Comparison of ENCODE assay signal across 9 cellular contexts in genomic region chr10:132942740-132943554, GRCh38. TPM values are rescaled to one million over a fixed set of nuclear protein-coding genes. Genes with fewer than 3 reads are reported as not detected.
DNase-seq lines count a peak whose midpoint lies in the region; ATAC-seq and TF ChIP-seq lines count a peak whose summit lies in the region.
"Had no signal": no experiment of that assay in that cellular context is flagged by ENCODE, and none has a peak within 500 bp of the region (broad histone marks: within the 10 kb centered on the region; RNA-seq: fewer than 3 reads in every experiment).

No MANE protein-coding gene starts in this region.

- H3K4me1 Mint-ChIP-seq in T-helper 1 cell treated with Interleukin-12 subunit alpha and Interleukin-12 subunit beta and Interleukin-4 antibody, amounts not matched to agents 30 μg/mL and 1 μg/mL, for 36 hours (ENCODE audit: low read depth), result peaks cover 2% of the 10 kb centered on the region

- H3K4me1 ChIP-seq in colonic mucosa, result no peaks in the 10 kb centered on the region
- peaks cover 7% of the 10 kb centered on the region for H3K4me1 ChIP-seq in lower lobe of right lung
- peaks cover 0 to 18% (median 5%) of the 10 kb centered on the region in 4 donors for H3K4me1 ChIP-seq in tibial nerve

- H3K36me3 ChIP-seq in colonic mucosa (no peaks in the 10 kb centered on the region), lower lobe of right lung (no peaks in the 10 kb centered on the region), tibial nerve (no peaks in the 10 kb centered on the region)

- H3K9ac ChIP-seq in colonic mucosa (ENCODE audit: low read depth in 2 of 2, low read length in 2 of 2), result no peak overlapping the region

- H3K4me3 Mint-ChIP-seq in T-helper 1 cell treated with Interleukin-12 subunit alpha and Interleukin-12 subunit beta and Interleukin-4 antibody, amounts not matched to agents 30 μg/mL and 1 μg/mL, for 36 hours, result peak overlapping the region; percentile 25

- H3K9me3 Mint-ChIP-seq in T-helper 1 cell treated with Interleukin-12 subunit alpha and Interleukin-12 subunit beta and Interleukin-4 antibody, amounts not matched to agents 30 μg/mL and 1 μg/mL, for 36 hours, result peaks cover 3% of the 10 kb centered on the region

- H3K36me3 Mint-ChIP-seq in T-helper 1 cell treated with Interleukin-12 subunit alpha and Interleukin-12 subunit beta and Interleukin-4 antibody, amounts not matched to agents 30 μg/mL and 1 μg/mL, for 36 hours (ENCODE audit: low read depth), result no peaks in the 10 kb centered on the region

- ATAC-seq in lower lobe of right lung, result peak in 1 of 2 donors; percentile 24

- TF ChIP-seq CTCF in colonic mucosa (IDR thresholded peaks at IDR 0.05), result no peak
- TF ChIP-seq CTCF in lower lobe of right lung (IDR thresholded peaks at IDR 0.05), result no peak
- no peak for TF ChIP-seq CTCF in tibial nerve (IDR thresholded peaks at IDR 0.05)

- intact Hi-C loops in colonic mucosa (cut with DNase I) (no loop called here), lower lobe of right lung (cut with DNase I) (no loop called here)

- H3K27me3 ChIP-seq in colonic mucosa (peaks cover 24% of the 10 kb centered on the region), lower lobe of right lung (ENCODE audit: low read depth) (peaks cover 62% of the 10 kb centered on the region), tibial nerve (peaks cover 0 to 68% of the 10 kb centered on the region in 2 donors)

- TF ChIP-seq POLR2A in tibial nerve (IDR thresholded peaks at IDR 0.05), result no peak

- H3K27me3 Mint-ChIP-seq in T-helper 1 cell treated with Interleukin-12 subunit alpha and Interleukin-12 subunit beta and Interleukin-4 antibody, amounts not matched to agents 30 μg/mL and 1 μg/mL, for 36 hours (ENCODE audit: low read depth), result peaks cover 51% of the 10 kb centered on the region

- no peak for TF ChIP-seq EP300 in tibial nerve (IDR thresholded peaks at IDR 0.05)

- no peak overlapping the region for H3K27ac ChIP-seq in colonic mucosa
- no peak overlapping the region for H3K27ac ChIP-seq in lower lobe of right lung
- H3K27ac ChIP-seq in tibial nerve, result no peak overlapping the region

- DNase-seq in T-helper 1 cell (no peak), colonic mucosa (no peak), lower lobe of right lung (no peak), tibial nerve (ENCODE audit: low spot score in 2 of 2) (no peak), NCI-H1694 treated with DMSO at 0.1 percent for 48 hours (lab: John Stamatoyannopoulos, UW) (no peak), T1000 (lab: John Stamatoyannopoulos, UW) (no peak), NCI-H1694 (lab: John Stamatoyannopoulos, UW) (no peak)

- H3K4me3 ChIP-seq in colonic mucosa (peak overlapping the region; percentile 40), lower lobe of right lung (peak overlapping the region; percentile 45), tibial nerve (peak overlapping the region; percentile 21 to 55 (median 32))

- H3K9me3 ChIP-seq in colonic mucosa (no peaks in the 10 kb centered on the region), lower lobe of right lung (no peaks in the 10 kb centered on the region), tibial nerve (no peaks in the 10 kb centered on the region)

- WGBS in tibial nerve, 2 donors, result 10 to 13% methylated on average over 38 to 50 of the region's 60 CpGs

- no peak overlapping the region for H3K27ac Mint-ChIP-seq in T-helper 1 cell treated with Interleukin-12 subunit alpha and Interleukin-12 subunit beta and Interleukin-4 antibody, amounts not matched to agents 30 μg/mL and 1 μg/mL, for 36 hours

RNA-seq across cellular contexts. Expression of gene CFAP46, which starts 0.6 kb away (rescaled TPM):
- total RNA-seq in colonic mucosa (under 1 TPM in 1 of 2 donors, not detected in 1; 0.13 TPM), lower lobe of right lung (9.0 TPM), tibial nerve (1 to 10 TPM in 1 of 4 donors, under 1 TPM in 1, not detected in 2; 0.90 to 1.4 TPM)
- total RNA-seq: T-helper 1 cell treated with Interleukin-12 subunit alpha and Interleukin-12 subunit beta and Interleukin-4 antibody, amounts not matched to agents 30 ng/mL and 1 ng/mL, for 36 hours had no signal
